Comparison of ENCODE assay signal across 18 cellular contexts in the genomic region with DNA sequence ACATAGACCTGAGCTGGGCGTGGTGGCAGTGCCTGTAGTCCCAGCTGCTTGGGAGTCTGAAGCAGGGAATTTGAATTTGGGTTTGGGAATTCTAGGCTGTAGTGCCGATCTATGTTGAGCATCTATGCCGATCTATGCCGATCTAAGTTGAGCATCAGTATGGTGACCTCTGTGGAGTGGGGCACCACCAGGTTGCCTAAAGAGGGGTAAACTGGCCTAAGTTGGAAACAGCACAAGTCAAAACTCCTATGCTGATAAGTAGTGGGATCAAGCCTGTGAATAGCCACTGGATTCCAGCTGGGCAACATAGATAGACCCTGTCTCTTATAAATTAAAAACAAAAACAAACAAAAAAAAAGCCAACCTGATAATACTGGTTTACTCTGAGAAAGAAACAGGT. TPM values are rescaled to one million over a fixed set of nuclear protein-coding genes. Genes with fewer than 3 reads are reported as not detected.
DNase-seq lines count a peak whose midpoint lies in the region; ATAC-seq, FAIRE-seq and TF ChIP-seq lines count a peak whose summit lies in the region.
"Had no signal": no experiment of that assay in that cellular context is flagged by ENCODE, and none has a peak within 500 bp of the region (broad histone marks: within the 10 kb centered on the region; RNA-seq: fewer than 3 reads in every experiment).

No MANE protein-coding gene starts in this region.

- no peaks in the 10 kb centered on the region for H3K9me1 ChIP-seq in K562 (ENCODE audit: control insufficient read depth, insufficient read depth, low read length)

- intact Hi-C loops in Caco-2 (cut with micrococcal nuclease; ENCODE audit: unreplicated experiment) = no loop called here
- intact Hi-C loops in K562 (cut with micrococcal nuclease) = no loop called here
- intact Hi-C loops in CD14-positive monocyte (cut with micrococcal nuclease) = no loop called here

- H3K4me1 Mint-ChIP-seq in Caco-2 (ENCODE audit: low read depth, unreplicated experiment) (peaks cover 21% of the 10 kb centered on the region), CD14-positive monocyte (peaks cover 16% of the 10 kb centered on the region)

- DNase-seq in A549 (ENCODE audit: low read depth in 1 of 2, low spot score in 1 of 2) = no peak
- no peak for DNase-seq in Caco-2
- no peak for DNase-seq in K562 (ENCODE audit: extremely low read depth in 1 of 4, low spot score in 3 of 4)
- no peak for DNase-seq in GM10266 (ENCODE audit: extremely low spot score)
- no peak for DNase-seq in CD14-positive monocyte (ENCODE audit: low spot score)
- DNase-seq in stimulated activated CD4-positive, alpha-beta T cell treated with anti-CD3 and anti-CD28 coated beads, Interleukin-2, amount 100 ng/mL, for 24 hours = no peak
- DNase-seq: AML-193; CD4-positive, CD25-positive, alpha-beta regulatory T cell; COR-L47; NCI-H1105 treated with DMSO at 0.1 percent for 48 hours; NCI-H187 treated with DMSO at 0.1 percent for 48 hours; NCI-H226; NCI-H524; NCI-H82; SIG-M5 had no signal

- POLR2A ChIA-PET in A549 (lab: Yijun Ruan, JAX) = no interaction called here
- POLR2A ChIA-PET in Caco-2 (lab: Charles Lee) = interaction anchor here (0.6 kb wide), 1 partner anchor 9 kb away, joined by 3 read pairs; no protein-coding TSS in a partner anchor
- POLR2A ChIA-PET in K562 (lab: Yijun Ruan, JAX) = interaction anchor here (0.6 to 1.5 kb wide), 4 partner anchors 16 to 159 kb away, joined by 3 to 4 read pairs (median 3); no protein-coding TSS in a partner anchor

- H3K79me2 ChIP-seq in Loucy (ENCODE audit: insufficient read depth, low read length) = peaks cover 89% of the 10 kb centered on the region
- H3K79me2 ChIP-seq in K562 (ENCODE audit: control insufficient read depth, insufficient read depth, low read length) = peaks cover 63% of the 10 kb centered on the region

- H3K4me2 ChIP-seq in A549 (no peak overlapping the region), Loucy (ENCODE audit: low read depth, low read length, poor library complexity, severe bottlenecking) (peak overlapping the region; percentile 44), K562 (ENCODE audit: insufficient read depth, low read length) (no peak overlapping the region)

- CTCF ChIA-PET in A549 (lab: Yijun Ruan, JAX) (interaction anchor here (0.6 kb wide), 1 partner anchor 226 kb away, joined by 3 read pairs; no protein-coding TSS in a partner anchor), Caco-2 (lab: Charles Lee) (no interaction called here), K562 (lab: Yijun Ruan, JAX; ENCODE audit: low intra/inter-chr PET ratio) (no interaction called here)

- TF ChIP-seq CTCF in A549 (IDR thresholded peaks at IDR 0.05) = no peak
- no peak for TF ChIP-seq CTCF in Caco-2 (IDR thresholded peaks at IDR 0.05; ENCODE audit: insufficient read depth in 1 of 2, low read depth in 1 of 2, low read length in 1 of 2, severe bottlenecking in 1 of 2, unreplicated experiment in 1 of 2)
- no peak for TF ChIP-seq CTCF in Loucy (conservative IDR thresholded peaks at IDR 0.05; ENCODE audit: low read length)
- TF ChIP-seq CTCF in K562 (IDR thresholded peaks at IDR 0.05 in 2 of 3, conservative IDR thresholded peaks at IDR 0.05 in 1 of 3; ENCODE audit: insufficient read depth in 2 of 3, low read depth in 1 of 3, low read length in 3 of 3) = no peak
- no peak for TF ChIP-seq CTCF in GM10266 (IDR thresholded peaks at IDR 0.05; ENCODE audit: control insufficient read depth, insufficient read depth, low read depth, missing control alignments)
- TF ChIP-seq CTCF in CD14-positive monocyte (IDR thresholded peaks at IDR 0.05) = no peak

- in situ Hi-C loops in K562 (cut with MboI) = no loop called here

- TF ChIP-seq EP300 in A549 (IDR thresholded peaks at IDR 0.05) (no peak), K562 (IDR thresholded peaks at IDR 0.05; ENCODE audit: low read length) (no peak)

- H3K4me1 ChIP-seq in A549 (peaks cover 24% of the 10 kb centered on the region), Caco-2 (peaks cover 12% of the 10 kb centered on the region), Loucy (ENCODE audit: insufficient read depth, low read length, poor library complexity, severe bottlenecking) (peaks cover 42% of the 10 kb centered on the region), K562 (replicated peaks in 1 of 2; ENCODE audit: control insufficient read depth in 2 of 2, insufficient read depth in 2 of 2, low read length in 2 of 2) (peaks cover 8 to 9% of the 10 kb centered on the region in 2 experiments; a peak in 3 of 5 replicates)

- TF ChIP-seq RAD21 in A549 (conservative IDR thresholded peaks at IDR 0.05 in 1 of 2, IDR thresholded peaks at IDR 0.05 in 1 of 2) (no peak), K562 (CRISPR knock-in tag; conservative IDR thresholded peaks at IDR 0.05 in 1 of 2, IDR thresholded peaks at IDR 0.05 in 1 of 2) (no peak)

- TF ChIP-seq POLR2A in A549 (IDR thresholded peaks at IDR 0.05; ENCODE audit: low read length) (no peak), K562 (conservative IDR thresholded peaks at IDR 0.05) (peak; percentile 42; the same call in 1 of the 2 replicates)

- peak overlapping the region; percentile 64 for H3K27ac Mint-ChIP-seq in Caco-2 (ENCODE audit: unreplicated experiment)
- H3K27ac Mint-ChIP-seq in CD14-positive monocyte = peak overlapping the region in 3 of 7 donors; percentile 19 to 70 (median 24)

- ATAC-seq in A549 = peak in 1 of 2 experiments; percentile 10; a peak in 1 of 6 replicates
- no peak for ATAC-seq in K562
- ATAC-seq in GM21526 (IDR thresholded peaks at IDR 0.05; ENCODE audit: low FRiP score, unreplicated experiment) = no peak

- H3K9me2 ChIP-seq in Loucy (replicated peaks; ENCODE audit: low read depth, low read length) = no peaks in the 10 kb centered on the region

- BruUV-seq in Caco-2 (replicated peaks; lab: Mats Ljungman, UMichigan) = no TSS peak
- no TSS peak for BruUV-seq in K562 (replicated peaks; lab: Mats Ljungman, UMichigan)

- H3K27ac ChIP-seq in A549 (no peak overlapping the region), K562 (ENCODE audit: extremely low read depth, low read depth, low read length) (no peak overlapping the region; the same call in 2 of the 3 replicates)

- H3K4me3 ChIP-seq in A549 = no peak overlapping the region
- H3K4me3 ChIP-seq in Caco-2 (ENCODE audit: low read depth, low read length) = no peak overlapping the region
- H3K4me3 ChIP-seq in Loucy (ENCODE audit: low read length, poor library complexity, severe bottlenecking) = no peak overlapping the region
- H3K4me3 ChIP-seq in K562 = no peak overlapping the region

- H3K27me3 ChIP-seq in Caco-2 (replicated peaks; ENCODE audit: control insufficient read depth, insufficient read depth, low read length) (no peaks in the 10 kb centered on the region), Loucy (ENCODE audit: insufficient read depth, low read length, poor library complexity, severe bottlenecking) (no peaks in the 10 kb centered on the region), K562 (ENCODE audit: control insufficient read depth in 2 of 2, insufficient read depth in 2 of 2, low read length in 2 of 2) (no peaks in the 10 kb centered on the region)

- H3F3A ChIP-seq in Loucy (ENCODE audit: low read depth) = no peaks in the 10 kb centered on the region

- FAIRE-seq in A549 (lab: Jason Lieb, UNC) = no peak
- FAIRE-seq in K562 (lab: Jason Lieb, UNC) = no peak

- H3K36me3 ChIP-seq in Caco-2 (ENCODE audit: control insufficient read depth, insufficient read depth, low read length) = peaks cover 5% of the 10 kb centered on the region
- H3K36me3 ChIP-seq in Loucy (ENCODE audit: insufficient read depth, low read length) = peaks cover 80% of the 10 kb centered on the region
- H3K36me3 ChIP-seq in K562 (ENCODE audit: control insufficient read depth, insufficient read depth, low read length) = peaks cover 95% of the 10 kb centered on the region

- H3K36me3 Mint-ChIP-seq in Caco-2 (ENCODE audit: insufficient read depth, unreplicated experiment) = peaks cover 100% of the 10 kb centered on the region
- H3K36me3 Mint-ChIP-seq in CD14-positive monocyte = peaks cover 21 to 38% of the 10 kb centered on the region in 2 donors

- H3K9ac ChIP-seq in Loucy (ENCODE audit: low read depth, low read length, poor library complexity, severe bottlenecking) (no peak overlapping the region), K562 (ENCODE audit: insufficient read depth in 1 of 2, low read depth in 2 of 2, low read length in 2 of 2) (no peak overlapping the region)

- no peaks in the 10 kb centered on the region for H3K9me3 ChIP-seq in A549
- H3K9me3 ChIP-seq in Caco-2 = no peaks in the 10 kb centered on the region
- H3K9me3 ChIP-seq in Loucy (ENCODE audit: insufficient read depth, low read depth, low read length) = no peaks in the 10 kb centered on the region
- no peaks in the 10 kb centered on the region for H3K9me3 ChIP-seq in K562 (replicated peaks; ENCODE audit: control insufficient read depth, insufficient read depth, low read depth, low read length)

- 78% methylated on average over 4 of the region's 4 CpGs for WGBS in A549 (ENCODE audit: missing lambda C conversion rate)
- 100% methylated on average over 4 of the region's 4 CpGs for WGBS in K562 (ENCODE audit: insufficient coverage, low coverage, missing lambda C conversion rate)

- H3K4me3 Mint-ChIP-seq in Caco-2 (ENCODE audit: unreplicated experiment) (no peak overlapping the region), CD14-positive monocyte (no peak overlapping the region)
- H3K4me3 Mint-ChIP-seq: T-helper 1 cell treated with Interleukin-12 subunit alpha and Interleukin-12 subunit beta and Interleukin-4 antibody, amounts not matched to agents 30 μg/mL and 1 μg/mL, for 36 hours had no signal

- H2AFZ ChIP-seq in Loucy (ENCODE audit: low read length) (no peak overlapping the region), K562 (ENCODE audit: low read depth, low read length) (no peak overlapping the region)

- H4K20me1 ChIP-seq in Loucy (ENCODE audit: insufficient read depth, low read length, poor library complexity, severe bottlenecking) (peaks cover 64% of the 10 kb centered on the region), K562 (replicated peaks; ENCODE audit: control insufficient read depth, insufficient read depth, low read length) (no peaks in the 10 kb centered on the region; the same call in 1 of the 2 replicates)

- H3K9me3 Mint-ChIP-seq in Caco-2 (ENCODE audit: unreplicated experiment) (no peaks in the 10 kb centered on the region), CD14-positive monocyte (no peaks in the 10 kb centered on the region)
- H3K9me3 Mint-ChIP-seq: CD4-positive, CD25-positive, alpha-beta regulatory T cell; T-helper 1 cell treated with Interleukin-12 subunit alpha and Interleukin-12 subunit beta and Interleukin-4 antibody, amounts not matched to agents 30 μg/mL and 1 μg/mL, for 36 hours had no signal

- H3K27me3 Mint-ChIP-seq in Caco-2 (ENCODE audit: insufficient read depth, unreplicated experiment) = no peaks in the 10 kb centered on the region
- H3K27me3 Mint-ChIP-seq in CD14-positive monocyte (ENCODE audit: low read depth in 3 of 3) = no peaks in the 10 kb centered on the region
- H3K27me3 Mint-ChIP-seq: CD4-positive, CD25-positive, alpha-beta regulatory T cell had no signal

RNA-seq across cellular contexts. Expression of gene WEE1, which starts 7.4 kb away (rescaled TPM):
- polyA plus RNA-seq in A549 (2011; rRNA removed) (32.8 and 41.3 TPM in 2 replicates), A549 (2017; fragmentation: RNase III; extraction: RNeasy Plus Mini Kit Qiagen cat#74134 plus additional on column Dnase treatment) (18.6 to 19.5 TPM (median 18.6 TPM) in 3 replicates), K562 (2011; rRNA removed) (81.2 and 99.0 TPM in 2 replicates), K562 (2014; fragmentation: Illumina TruSeq; extraction: Trizol) (73.7 and 93.4 TPM in 2 replicates), K562 (2014; fragmentation: Nextera tagmentation; extraction: Ambion mirVana) (10 to 100 TPM; 21.9 to 30.6 TPM), K562 (2014; rRNA removed) (51.3 and 53.9 TPM in 2 replicates), CD14-positive monocyte (under 1 TPM; 0.05 to 0.22 TPM)
- polyA plus RNA-seq in A549 (2012; cell fraction: cytosol; rRNA removed) = 13.2 and 15.5 TPM in 2 replicates
- polyA plus RNA-seq in A549 (2012; cell fraction: nucleus; rRNA removed) = 24.6 and 34.6 TPM in 2 replicates
- 20.2 and 32.0 TPM in 2 replicates for polyA minus RNA-seq in A549 (2011; rRNA and poly(A)+ RNA removed)
- total RNA-seq in Caco-2 (2022) (108 and 116 TPM in 2 replicates), K562 (2014; rRNA removed) (62.9 and 66.8 TPM in 2 replicates), K562 (2014; rRNA removed; fragmentation: Illumina TruSeq; extraction: Trizol) (73.2 and 80.9 TPM in 2 replicates), K562 (2015; rRNA removed; fragmentation: Illumina TruSeq; extraction: Trizol) (61.6 and 67.4 TPM in 2 replicates), K562 (2021) (82.1 and 82.7 TPM in 2 replicates)
- 78.0 and 216 TPM in 2 replicates for total RNA-seq in K562 (2011; cell fraction: chromatin; rRNA removed; ENCODE audit: low replicate concordance)
- total RNA-seq in K562 (2011; cell fraction: nucleolus; rRNA removed) = 51.9 and 57.0 TPM in 2 replicates
- 101 and 161 TPM in 2 replicates for total RNA-seq in K562 (2011; cell fraction: nucleoplasm; rRNA removed)
- 20.1 and 32.8 TPM in 2 replicates for polyA plus RNA-seq in K562 (2011; cell fraction: cytosol; rRNA removed)
- 77.6 and 91.0 TPM in 2 replicates for polyA plus RNA-seq in K562 (2011; cell fraction: nucleus; rRNA removed)
- 34.8 and 46.6 TPM in 2 replicates for polyA plus RNA-seq in K562 (2012)
- polyA minus RNA-seq in K562 (2011; rRNA and poly(A)+ RNA removed) = 121 and 129 TPM in 2 replicates
- polyA minus RNA-seq in K562 (2011; cell fraction: cytosol; rRNA and poly(A)+ RNA removed) = 28.7 and 41.6 TPM in 2 replicates
- polyA minus RNA-seq in K562 (2011; cell fraction: nucleus; rRNA and poly(A)+ RNA removed) = 75.3 and 97.9 TPM in 2 replicates

Comparison
In these comparisons a context has a peak if more than half of its experiments do, and no peak if none do; other contexts are left out.
1. RNA of gene WEE1, which starts 7.4 kb away (polyA plus RNA-seq): 20.1 to 99.0 TPM in K562 and 13.2 to 41.3 TPM in A549; 0.05 to 0.22 TPM in CD14-positive monocyte; every median in the first group is over 10 times any median in the second.
2. Of the 35 proteins assayed by ChIP-seq in both K562 and A549: peak only in K562: POLR2A; only in A549: none; in both: none; in neither: 34.